ENCODE assay signal across 20 cellular contexts in the genomic region with DNA sequence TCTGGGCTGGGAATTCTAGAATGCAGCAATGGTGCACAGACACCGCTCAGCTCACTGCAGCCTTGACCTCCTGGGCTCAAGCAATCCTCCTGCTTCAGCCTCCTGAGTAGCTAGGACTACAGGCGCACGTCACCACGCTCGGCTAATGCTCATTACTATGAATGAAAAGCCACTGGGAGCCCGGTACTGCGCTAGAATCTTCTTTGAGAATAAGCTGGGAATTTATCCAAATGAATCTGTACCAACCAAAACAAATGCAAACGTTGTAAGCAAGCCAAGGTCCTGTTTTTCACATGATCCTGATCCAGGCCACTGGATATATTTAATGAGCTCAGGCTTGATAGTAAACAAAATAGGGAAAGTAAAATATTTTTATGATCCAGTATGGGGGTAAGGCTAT.
DNase-seq lines count a peak whose midpoint lies in the region; ATAC-seq, FAIRE-seq and TF ChIP-seq lines count a peak whose summit lies in the region.
"Had no signal": no experiment of that assay in that cellular context is flagged by ENCODE, and none has a peak within 500 bp of the region (broad histone marks: within the 10 kb centered on the region; RNA-seq: fewer than 3 reads in every experiment).

No MANE protein-coding gene starts in this region.

- H3K23ac ChIP-seq in mesendoderm (ENCODE audit: low read length) = no peak overlapping the region

- H2BK15ac ChIP-seq in mesendoderm (replicated peaks; ENCODE audit: low read depth) = no peak overlapping the region

- no peak for TF ChIP-seq CTCF in 22Rv1 (IDR thresholded peaks at IDR 0.05)

- no peak overlapping the region for H2BK5ac ChIP-seq in mesendoderm (ENCODE audit: low read length)

- H3K56ac ChIP-seq in mesendoderm (ENCODE audit: low read length) = peak overlapping the region; percentile 7

- H3K4me3 ChIP-seq in mesendoderm (ENCODE audit: low read length) (no peak overlapping the region), HAP-1 (no peak overlapping the region)
- H3K4me3 ChIP-seq: Peyer's patch had no signal

- WGBS in mesendoderm (ENCODE audit: extremely low coverage, insufficient coverage, low lambda C conversion rate) = no CpG with 5 or more reads among the region's 8 CpGs

- H3K27ac ChIP-seq in 22Rv1 (peak overlapping the region; percentile 91), mesendoderm (ENCODE audit: low read depth, low read length) (no peak overlapping the region)
- H3K27ac ChIP-seq: epithelial cell of prostate, HL-60, KMS-11, Peyer's patch had no signal

- H2AK5ac ChIP-seq in mesendoderm (ENCODE audit: low read length) = no peak overlapping the region

- H4K5ac ChIP-seq in mesendoderm (ENCODE audit: low read length) = no peak overlapping the region

- H3K9me3 ChIP-seq in HAP-1 = no peaks in the 10 kb centered on the region
- H3K9me3 ChIP-seq: Peyer's patch had no signal

- no peak for ATAC-seq in GM19035 (IDR thresholded peaks at IDR 0.05; ENCODE audit: unreplicated experiment)
- ATAC-seq: activated CD8-positive, alpha-beta T cell treated with anti-CD3 and anti-CD28 coated beads, Interleukin-2, amount 10 ng/mL, durations not matched to agents 7 days and 5 days had no signal

- FAIRE-seq in frontal cortex (lab: Jason Lieb, UNC) = no peak

- no peak overlapping the region for H3K9ac ChIP-seq in mesendoderm (ENCODE audit: low read length)
- H3K9ac ChIP-seq: KMS-11 had no signal

- H3K27me3 ChIP-seq in mesendoderm (ENCODE audit: insufficient read depth, low read length, poor library complexity) = no peaks in the 10 kb centered on the region
- no peaks in the 10 kb centered on the region for H3K27me3 ChIP-seq in HAP-1 (ENCODE audit: low read depth)
- H3K27me3 ChIP-seq: Peyer's patch had no signal

- no peak overlapping the region for H3K4me2 ChIP-seq in mesendoderm (ENCODE audit: low read length)
- H3K4me2 ChIP-seq: KMS-11 had no signal

- H2BK120ac ChIP-seq in mesendoderm (ENCODE audit: low read depth, low read length) = no peak overlapping the region

- H3K79me1 ChIP-seq in mesendoderm (ENCODE audit: low read length) = no peaks in the 10 kb centered on the region

- peaks cover 4% of the 10 kb centered on the region for H3K79me2 ChIP-seq in mesendoderm (ENCODE audit: control insufficient read depth, insufficient read depth, low read length)

- H4K8ac ChIP-seq in mesendoderm (ENCODE audit: low read depth, low read length) = no peak overlapping the region

- in situ Hi-C loops in HAP-1 (cut with MboI; ENCODE audit: low sequenced_read_pairs) = no loop called here

- DNase-seq in RPMI7951 (ENCODE audit: low read depth) (peak; percentile 26), fibroblast of gingiva (ENCODE audit: low read depth) (peak; percentile 43), mesendoderm (no peak), activated gamma-delta T cell (lab: John Stamatoyannopoulos, UW) (no peak), HAP-1 (ENCODE audit: low spot score in 2 of 2) (no peak), frontal cortex (ENCODE audit: low spot score in 2 of 2) (no peak)
- DNase-seq: ACHN; activated CD8-positive, alpha-beta T cell treated with anti-CD3 and anti-CD28 coated beads, Interleukin-2, amount 10 ng/mL, durations not matched to agents 7 days and 5 days; CD4-positive, alpha-beta T cell; DMS79; hippocampal formation; NCI-H1105; Peyer's patch; stimulated activated naive CD4-positive, alpha-beta T cell treated with Interleukin-2 at 50 U/mL for 16 hours; SW 1271 had no signal

- no peaks in the 10 kb centered on the region for H3K36me3 ChIP-seq in mesendoderm (ENCODE audit: control insufficient read depth, insufficient read depth, low read length)
- H3K36me3 ChIP-seq in HAP-1 (replicated peaks) = no peaks in the 10 kb centered on the region
- H3K36me3 ChIP-seq: Peyer's patch had no signal

- H3K4me1 ChIP-seq in mesendoderm (ENCODE audit: control insufficient read depth, low read depth, low read length) (peaks cover 2% of the 10 kb centered on the region), HAP-1 (peaks cover 3% of the 10 kb centered on the region; the same call in 1 of the 2 replicates)
- H3K4me1 ChIP-seq: Peyer's patch had no signal

- H3K18ac ChIP-seq in mesendoderm (ENCODE audit: low read length) = no peak overlapping the region

- H3K4ac ChIP-seq in mesendoderm (ENCODE audit: low read depth, low read length) = no peak overlapping the region

Comparison
In these comparisons a context has a peak if more than half of its experiments do, and no peak if none do; other contexts are left out.
1. DNase-seq: peak in RPMI7951 (single experiment) and fibroblast of gingiva (single experiment); none in mesendoderm (single experiment), activated gamma-delta T cell (single experiment), HAP-1 (0 of 2) and frontal cortex (0 of 2).